ENCODE assay signal across 23 cellular contexts in genomic region chr7:42069625-42070024, GRCh38.
DNase-seq lines count a peak whose midpoint lies in the region; ATAC-seq, FAIRE-seq and TF ChIP-seq lines count a peak whose summit lies in the region.
"Had no signal": no experiment of that assay in that cellular context is flagged by ENCODE, and none has a peak within 500 bp of the region (broad histone marks: within the 10 kb centered on the region; RNA-seq: fewer than 3 reads in every experiment).

No MANE protein-coding gene starts in this region.

- peak overlapping the region in 3 of 5 experiments; percentile 64 to 78 (median 72) for H3K4me3 Mint-ChIP-seq in brain
- H3K4me3 Mint-ChIP-seq: GM23338 had no signal

- in situ Hi-C loops in GM13977 (cut with MboI; ENCODE audit: low pct_unique_long_range_greater_than_20kb, low sequenced_read_pairs, unreplicated experiment) = no loop called here

- intact Hi-C loops in left ventricle myocardium superior (cut with micrococcal nuclease) = no loop called here
- intact Hi-C loops in kidney (cut with DNase I) = no loop called here

- H3K9me3 ChIP-seq in keratinocyte (ENCODE audit: control insufficient read depth, low read depth, low read length) (no peaks in the 10 kb centered on the region), kidney (ENCODE audit: control insufficient read depth in 1 of 2, low read length in 2 of 2) (no peaks in the 10 kb centered on the region)
- H3K9me3 ChIP-seq: BE2C, HAP-1, SK-N-SH had no signal

- no peaks in the 10 kb centered on the region for H3K36me3 Mint-ChIP-seq in brain

- H3K9me1 ChIP-seq in keratinocyte (ENCODE audit: control insufficient read depth, extremely low read depth, insufficient read depth, low read length) = no peaks in the 10 kb centered on the region

- dilution Hi-C loops in keratinocyte (cut with MboI; ENCODE audit: extremely low pct_ligation_motif_present, low sequenced_read_pairs) = no loop called here

- H3K36me3 ChIP-seq in keratinocyte (ENCODE audit: control insufficient read depth in 2 of 2, extremely low read depth in 1 of 2, insufficient read depth in 2 of 2, low read length in 2 of 2) = no peaks in the 10 kb centered on the region
- no peaks in the 10 kb centered on the region for H3K36me3 ChIP-seq in kidney (ENCODE audit: control insufficient read depth in 1 of 2, insufficient read depth in 2 of 2, low read length in 2 of 2)
- H3K36me3 ChIP-seq: BE2C, HAP-1 had no signal

- no peaks in the 10 kb centered on the region for H3K79me2 ChIP-seq in keratinocyte (ENCODE audit: control insufficient read depth, insufficient read depth, low read length)

- FAIRE-seq in keratinocyte (lab: Jason Lieb, UNC) (no peak), kidney (lab: Jason Lieb, UNC) (no peak)
- FAIRE-seq: A204.1 had no signal

- H3K9ac ChIP-seq in keratinocyte (ENCODE audit: control insufficient read depth, extremely low read depth, insufficient read depth, low read length) (no peak overlapping the region), kidney (ENCODE audit: low read length in 2 of 2) (no peak overlapping the region)
- H3K9ac ChIP-seq: SK-N-SH had no signal

- H3K4me1 Mint-ChIP-seq in brain = peaks cover 100% of the 10 kb centered on the region

- no peaks in the 10 kb centered on the region for H3K9me3 Mint-ChIP-seq in brain
- H3K9me3 Mint-ChIP-seq: GM23338 had no signal

- DNase-seq in NB4 (ENCODE audit: low read depth) (peak; percentile 9), keratinocyte (ENCODE audit: low read depth, low spot score) (no peak), GM13977 (ENCODE audit: low spot score) (no peak), left ventricle myocardium superior (no peak), NCI-H345 (lab: John Stamatoyannopoulos, UW) (no peak), kidney (no peak)
- DNase-seq: BE2C, DMS79 treated with DMSO at 0.1 percent for 48 hours, MM.1S, NCI-H1092 treated with DMSO at 0.1 percent for 48 hours, NCI-H1436 treated with DMSO at 0.1 percent for 48 hours, NCI-H1930, NCI-H2227 treated with DMSO at 0.1 percent for 48 hours, NCI-H510A treated with DMSO at 0.1 percent for 48 hours, NCI-H748 treated with DMSO at 0.1 percent for 48 hours, SIG-M5, SK-N-SH had no signal

- H3K27ac ChIP-seq in 22Rv1 (peak overlapping the region; percentile 44), keratinocyte (ENCODE audit: control insufficient read depth, insufficient read depth, low read length) (peak overlapping the region; percentile 53), kidney (ENCODE audit: low read depth in 2 of 2, low read length in 2 of 2) (no peak overlapping the region)
- H3K27ac ChIP-seq: RWPE1 had no signal

- H3K27ac Mint-ChIP-seq in brain = peak overlapping the region; percentile 56 to 92 (median 76)
- H3K27ac Mint-ChIP-seq: GM23338 had no signal

- peaks cover 29% of the 10 kb centered on the region for H3K4me1 ChIP-seq in keratinocyte (ENCODE audit: control insufficient read depth, extremely low read depth, insufficient read depth, low read length)
- H3K4me1 ChIP-seq in kidney (ENCODE audit: control insufficient read depth in 1 of 2, insufficient read depth in 1 of 2, low read depth in 1 of 2, low read length in 2 of 2) = peaks cover 0 to 6% of the 10 kb centered on the region in 2 donors
- H3K4me1 ChIP-seq: BE2C had no signal

- TF ChIP-seq POLR2A in NB4 (IDR thresholded peaks at IDR 0.05; ENCODE audit: extremely low read depth, insufficient read length) = no peak

- peak overlapping the region; percentile 45 for H3K4me2 ChIP-seq in keratinocyte (ENCODE audit: control insufficient read depth, extremely low read depth, insufficient read depth, low read depth, low read length)
- H3K4me2 ChIP-seq: SK-N-SH had no signal

- ATAC-seq in left ventricle myocardium superior = no peak

- TF ChIP-seq CTCF in 22Rv1 (IDR thresholded peaks at IDR 0.05) (no peak), NB4 (IDR thresholded peaks at IDR 0.05; ENCODE audit: low read depth, low read length) (no peak), brain (conservative IDR thresholded peaks at IDR 0.05) (no peak), keratinocyte (optimal IDR thresholded peaks at IDR 0.05 in 1 of 3, IDR thresholded peaks at IDR 0.05 in 1 of 3, conservative IDR thresholded peaks at IDR 0.05 in 1 of 3; ENCODE audit: extremely low read depth in 1 of 3, insufficient read depth in 2 of 3, low read length in 3 of 3) (no peak), GM13977 (IDR thresholded peaks at IDR 0.05; ENCODE audit: extremely low read depth, insufficient read depth, missing control alignments) (no peak), kidney (IDR thresholded peaks at IDR 0.05; ENCODE audit: borderline replicate concordance, extremely low read depth, insufficient read depth) (no peak)

- no peaks in the 10 kb centered on the region for H4K20me1 ChIP-seq in keratinocyte (ENCODE audit: control insufficient read depth, extremely low read depth, insufficient read depth, low read length)

- no peaks in the 10 kb centered on the region for H3K27me3 ChIP-seq in keratinocyte (ENCODE audit: control insufficient read depth, extremely low read depth, insufficient read depth, low read length)
- H3K27me3 ChIP-seq: BE2C had no signal

- peak overlapping the region; percentile 31 for H2AFZ ChIP-seq in keratinocyte (ENCODE audit: control insufficient read depth, low read length)
- H2AFZ ChIP-seq: GM23338 had no signal

- H3K4me3 ChIP-seq in NB4 (ENCODE audit: low read depth, low read length) (no peak overlapping the region), keratinocyte (ENCODE audit: control insufficient read depth in 2 of 3, extremely low read depth in 1 of 3, insufficient read depth in 2 of 3, low read depth in 1 of 3, low read length in 3 of 3) (peak overlapping the region in 1 of 3 experiments; percentile 13), kidney (ENCODE audit: low read length in 2 of 2) (no peak overlapping the region)
- H3K4me3 ChIP-seq: GM23338, HAP-1 had no signal

- no peaks in the 10 kb centered on the region for H3K27me3 Mint-ChIP-seq in brain

Comparison
In these comparisons a context has a peak if more than half of its experiments do, and no peak if none do; other contexts are left out.
1. H3K27ac ChIP-seq: peak in 22Rv1 (single experiment) and keratinocyte (single experiment); none in kidney (0 of 2).